ENCODE assay signal across 10 cellular contexts in the genomic region with DNA sequence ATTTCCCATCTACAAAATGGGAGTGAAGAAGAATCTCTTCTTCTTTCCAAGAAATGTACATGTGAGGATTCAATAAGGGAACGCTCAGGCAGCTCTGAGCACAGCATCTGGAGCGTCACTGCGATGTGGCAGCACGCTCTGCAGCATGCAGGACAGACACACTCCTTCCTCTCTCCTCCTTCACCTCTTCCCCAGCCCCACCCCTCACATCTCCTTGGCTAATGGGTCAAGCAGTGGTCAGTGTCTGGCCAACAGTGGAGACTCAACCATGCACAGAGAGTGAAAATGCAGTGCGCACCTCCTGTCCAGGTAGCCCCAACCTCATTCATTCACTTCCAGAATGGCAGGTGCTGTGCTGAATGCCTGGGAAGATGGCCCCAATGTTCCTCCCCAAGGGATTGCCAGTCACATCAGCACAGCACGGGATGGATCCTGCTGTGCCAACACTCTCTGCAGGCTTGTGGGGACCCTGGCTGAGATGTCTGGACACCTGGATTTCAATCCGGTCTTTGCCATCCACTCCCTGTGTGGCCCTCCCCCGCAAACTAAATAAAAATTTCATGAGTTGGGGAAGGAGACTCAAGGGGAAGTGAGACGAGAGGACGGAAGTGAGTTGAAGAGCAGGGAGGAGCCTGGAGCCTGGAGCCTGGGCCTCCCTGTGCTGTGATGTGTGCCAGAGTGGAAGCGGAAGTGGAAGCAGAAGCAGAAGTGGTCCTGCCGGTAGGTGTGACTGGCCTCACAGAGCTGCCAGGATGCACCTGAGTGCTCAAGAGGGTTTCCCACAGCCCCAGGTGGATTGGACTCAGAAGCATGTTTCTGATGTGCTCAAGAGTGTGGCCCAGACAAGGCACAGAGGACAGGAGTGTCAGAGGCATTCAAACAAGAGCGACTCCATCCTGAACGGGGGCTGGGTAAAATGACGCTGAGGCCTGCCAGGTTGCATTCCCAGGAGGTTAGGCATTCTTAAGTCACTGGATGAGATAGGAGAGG.
DNase-seq lines count a peak whose midpoint lies in the region; ATAC-seq and FAIRE-seq lines count a peak whose summit lies in the region.
"Had no signal": no experiment of that assay in that cellular context is flagged by ENCODE, and none has a peak within 500 bp of the region (broad histone marks: within the 10 kb centered on the region; RNA-seq: fewer than 3 reads in every experiment).

No MANE protein-coding gene starts in this region.

- no peaks in the 10 kb centered on the region for H3K36me3 ChIP-seq in BLaER1

- peak; percentile 91 for DNase-seq in KBM-7
- DNase-seq in activated T-helper 2 cell treated with anti-CD3 and anti-CD28 coated beads, Interferon-gamma antibody, Interleukin-2, Interleukin-4, amounts not matched to agents 10 μg/mL and 5 μg/mL and 100 μg/mL, durations not matched to agents 14 hours and 24 hours and 36 hours (ENCODE audit: low spot score), result no peak
- DNase-seq in NCI-H2107 (lab: John Stamatoyannopoulos, UW), result no peak
- DNase-seq in DMS153 treated with DMSO at 0.1 percent for 48 hours (lab: John Stamatoyannopoulos, UW; ENCODE audit: unreplicated experiment), result no peak
- no peak for DNase-seq in urothelium cell line (ENCODE audit: low spot score)

- H3K4me1 ChIP-seq in BLaER1, result peaks cover 20% of the 10 kb centered on the region
- H3K4me1 ChIP-seq: psoas muscle had no signal

- in situ Hi-C loops in KBM-7 (cut with MboI; ENCODE audit: low pct_unique_long_range_greater_than_20kb, low sequenced_read_pairs), result no loop called here

- H3K4me1 Mint-ChIP-seq in activated T-helper 2 cell treated with anti-CD3 and anti-CD28 coated beads, Interferon-gamma antibody, Interleukin-2, Interleukin-4, amounts not matched to agents 10 μg/mL and 5 μg/mL and 100 μg/mL, durations not matched to agents 14 hours and 24 hours and 36 hours (ENCODE audit: low read depth), result peaks cover 11% of the 10 kb centered on the region

- intact Hi-C loops in activated T-helper 2 cell treated with anti-CD3 and anti-CD28 coated beads, Interferon-gamma antibody, Interleukin-2, Interleukin-4, amounts not matched to agents 10 μg/mL and 5 μg/mL and 100 μg/mL, durations not matched to agents 14 hours and 24 hours and 36 hours (cut with micrococcal nuclease), result no loop called here

- no peak overlapping the region for H3K9ac ChIP-seq in BLaER1

- no peak overlapping the region for H3K27ac Mint-ChIP-seq in activated T-helper 2 cell treated with anti-CD3 and anti-CD28 coated beads, Interferon-gamma antibody, Interleukin-2, Interleukin-4, amounts not matched to agents 10 μg/mL and 5 μg/mL and 100 μg/mL, durations not matched to agents 14 hours and 24 hours and 36 hours
- H3K27ac Mint-ChIP-seq: CD8-positive, alpha-beta memory T cell had no signal

- H3K27me3 ChIP-seq in BLaER1, result no peaks in the 10 kb centered on the region

- H3K9me3 ChIP-seq in BLaER1, result no peaks in the 10 kb centered on the region
- H3K9me3 ChIP-seq: psoas muscle had no signal

- peak overlapping the region; percentile 30; the same call in 1 of the 2 replicates for H3K27ac ChIP-seq in BLaER1
- H3K27ac ChIP-seq: psoas muscle had no signal

- H3K9me3 Mint-ChIP-seq in activated T-helper 2 cell treated with anti-CD3 and anti-CD28 coated beads, Interferon-gamma antibody, Interleukin-2, Interleukin-4, amounts not matched to agents 10 μg/mL and 5 μg/mL and 100 μg/mL, durations not matched to agents 14 hours and 24 hours and 36 hours, result no peaks in the 10 kb centered on the region

- H3K27me3 Mint-ChIP-seq in activated T-helper 2 cell treated with anti-CD3 and anti-CD28 coated beads, Interferon-gamma antibody, Interleukin-2, Interleukin-4, amounts not matched to agents 10 μg/mL and 5 μg/mL and 100 μg/mL, durations not matched to agents 14 hours and 24 hours and 36 hours (ENCODE audit: low read depth), result peaks cover 7% of the 10 kb centered on the region

- no peak overlapping the region for H3K4me3 ChIP-seq in BLaER1
- H3K4me3 ChIP-seq: psoas muscle had no signal

- no peaks in the 10 kb centered on the region for H4K20me1 ChIP-seq in BLaER1

- peak; percentile 71 for ATAC-seq in GM21360 (IDR thresholded peaks at IDR 0.05; ENCODE audit: unreplicated experiment)
- peak; percentile 56 for ATAC-seq in esophagus mucosa

- no peak overlapping the region for H3K4me3 Mint-ChIP-seq in activated T-helper 2 cell treated with anti-CD3 and anti-CD28 coated beads, Interferon-gamma antibody, Interleukin-2, Interleukin-4, amounts not matched to agents 10 μg/mL and 5 μg/mL and 100 μg/mL, durations not matched to agents 14 hours and 24 hours and 36 hours (ENCODE audit: low read depth)
- H3K4me3 Mint-ChIP-seq: CD8-positive, alpha-beta memory T cell had no signal

- no peaks in the 10 kb centered on the region for H3K36me3 Mint-ChIP-seq in activated T-helper 2 cell treated with anti-CD3 and anti-CD28 coated beads, Interferon-gamma antibody, Interleukin-2, Interleukin-4, amounts not matched to agents 10 μg/mL and 5 μg/mL and 100 μg/mL, durations not matched to agents 14 hours and 24 hours and 36 hours (ENCODE audit: low read depth)
- H3K36me3 Mint-ChIP-seq: CD8-positive, alpha-beta memory T cell had no signal

- H3K4me2 ChIP-seq in BLaER1, result peak overlapping the region; percentile 75

- FAIRE-seq in urothelium cell line (lab: Jason Lieb, UNC), result no peak
